In genomic region chr16:29594926-29595838, GRCh38 we compare ENCODE assay signal across 8 cellular contexts.
DNase-seq lines count a peak whose midpoint lies in the region; ATAC-seq and TF ChIP-seq lines count a peak whose summit lies in the region.
"Not testable (repeated sequence)": the region's sequence is repeated elsewhere in the genome, so short reads cannot be mapped to it uniquely, and the experiment has no call there.

No MANE protein-coding gene starts in this region.

- POLR2A ChIA-PET in activated naive CD8-positive, alpha-beta T cell treated with anti-CD3 and anti-CD28 coated beads, Interleukin-2, amount 10 ng/mL, durations not matched to agents 7 days and 5 days (lab: Charles Lee), result interaction anchor here (0.6 to 1.0 kb wide), 2 partner anchors 68 to 107 kb away, joined by 3 read pairs; partner anchors contain the start of gene SPN

- peak; percentile 89 for DNase-seq in GM06990 (ENCODE audit: extremely low read depth, insufficient read length)
- DNase-seq in NCI-H1092 treated with DMSO at 0.1 percent for 48 hours (lab: John Stamatoyannopoulos, UW), result peak; percentile 75
- DNase-seq in activated naive CD8-positive, alpha-beta T cell treated with anti-CD3 and anti-CD28 coated beads, Interleukin-2, amount 10 ng/mL, durations not matched to agents 7 days and 5 days, result peak; percentile 97
- peak; percentile 96 for DNase-seq in Right ventricle myocardium superior
- DNase-seq in ovary, result peak; percentile 91 to 95 (median 94)
- peak; percentile 56 for DNase-seq in thoracic aorta (ENCODE audit: low spot score)

- not testable (repeated sequence) for H3K36me3 Mint-ChIP-seq in activated naive CD8-positive, alpha-beta T cell treated with anti-CD3 and anti-CD28 coated beads, Interleukin-2, amount 10 ng/mL, durations not matched to agents 7 days and 5 days

- H3K4me3 ChIP-seq in GM06990 (replicated peaks; ENCODE audit: low read depth, low read length), result peak overlapping the region; percentile 71
- peak overlapping the region; percentile 62 for H3K4me3 ChIP-seq in SU-DHL-6 (ENCODE audit: insufficient read depth, low read length, poor library complexity, severe bottlenecking)
- peak overlapping the region; percentile 79 for H3K4me3 ChIP-seq in ovary
- H3K4me3 ChIP-seq in thoracic aorta, result peak overlapping the region; percentile 88

- peak overlapping the region; percentile 64 for H3K9ac ChIP-seq in SU-DHL-6 (ENCODE audit: low read length)

- H3K4me1 ChIP-seq in ovary (ENCODE audit: insufficient read depth); thoracic aorta (ENCODE audit: control insufficient read depth in 1 of 2, low read depth in 2 of 2): not testable (repeated sequence)

- H3K9me3 Mint-ChIP-seq in activated naive CD8-positive, alpha-beta T cell treated with anti-CD3 and anti-CD28 coated beads, Interleukin-2, amount 10 ng/mL, durations not matched to agents 7 days and 5 days, result not testable (repeated sequence)

- H3K27ac ChIP-seq in SU-DHL-6 (ENCODE audit: low read depth, low read length), result peak overlapping the region; percentile 84
- H3K27ac ChIP-seq in ovary, result peak overlapping the region; percentile 44 to 89
- H3K27ac ChIP-seq in thoracic aorta, result peak overlapping the region; percentile 78 to 90

- not testable (repeated sequence) for H3K9me2 ChIP-seq in SU-DHL-6 (replicated peaks; ENCODE audit: insufficient read depth, low read length)

- H3K4me1 Mint-ChIP-seq in activated naive CD8-positive, alpha-beta T cell treated with anti-CD3 and anti-CD28 coated beads, Interleukin-2, amount 10 ng/mL, durations not matched to agents 7 days and 5 days, result peaks cover 19% of the 10 kb centered on the region

- not testable (repeated sequence) for H2AFZ ChIP-seq in SU-DHL-6 (ENCODE audit: low read depth, low read length, severe bottlenecking)

- peak; percentile 52 for TF ChIP-seq POLR2A in ovary (IDR thresholded peaks at IDR 0.05)

- H3K4me3 Mint-ChIP-seq in activated naive CD8-positive, alpha-beta T cell treated with anti-CD3 and anti-CD28 coated beads, Interleukin-2, amount 10 ng/mL, durations not matched to agents 7 days and 5 days, result peak overlapping the region; percentile 83

- peak overlapping the region; percentile 45 for H3K4me2 ChIP-seq in SU-DHL-6 (ENCODE audit: low read depth, low read length, poor library complexity, severe bottlenecking)

- H3K36me3 ChIP-seq in GM06990 (ENCODE audit: control insufficient read depth, insufficient read depth, low read length); SU-DHL-6 (ENCODE audit: low read length); ovary; thoracic aorta: not testable (repeated sequence)

- not testable (repeated sequence) for TF ChIP-seq EP300 in ovary (IDR thresholded peaks at IDR 0.05)

- peaks cover 38% of the 10 kb centered on the region for H3K79me2 ChIP-seq in SU-DHL-6 (ENCODE audit: insufficient read depth, low read length)

- peak overlapping the region; percentile 92 for H3K27ac Mint-ChIP-seq in activated naive CD8-positive, alpha-beta T cell treated with anti-CD3 and anti-CD28 coated beads, Interleukin-2, amount 10 ng/mL, durations not matched to agents 7 days and 5 days

- not testable (repeated sequence) for H3K27me3 ChIP-seq in GM06990 (replicated peaks; ENCODE audit: control insufficient read depth, insufficient read depth, low read length); SU-DHL-6 (ENCODE audit: low read length); ovary; thoracic aorta (replicated peaks; ENCODE audit: insufficient read depth)

- H3K9me3 ChIP-seq in SU-DHL-6 (ENCODE audit: insufficient read depth, low read length); ovary; thoracic aorta: not testable (repeated sequence)

- not testable (repeated sequence) for H3K27me3 Mint-ChIP-seq in activated naive CD8-positive, alpha-beta T cell treated with anti-CD3 and anti-CD28 coated beads, Interleukin-2, amount 10 ng/mL, durations not matched to agents 7 days and 5 days

- not testable (repeated sequence) for TF ChIP-seq CTCF in GM06990 (IDR thresholded peaks at IDR 0.05; ENCODE audit: insufficient read depth, low read length, poor library complexity, severe bottlenecking); SU-DHL-6 (IDR thresholded peaks at IDR 0.05; ENCODE audit: insufficient read depth, low read length, poor library complexity, severe bottlenecking); ovary (IDR thresholded peaks at IDR 0.05); thoracic aorta (IDR thresholded peaks at IDR 0.05)

- ATAC-seq in HG02588 (IDR thresholded peaks at IDR 0.05; ENCODE audit: unreplicated experiment), result peak; percentile 71
- peak; percentile 79 for ATAC-seq in activated naive CD8-positive, alpha-beta T cell treated with anti-CD3 and anti-CD28 coated beads, Interleukin-2, amount 10 ng/mL, durations not matched to agents 7 days and 5 days (ENCODE audit: low read depth)
- peak; percentile 97 for ATAC-seq in Right ventricle myocardium superior (ENCODE audit: poor library complexity)
- ATAC-seq in thoracic aorta (ENCODE audit: insufficient number of reproducible peaks, low FRiP score, low read depth), result peak; percentile 90

- WGBS in ovary, 3 donors, result 0 to 1% (median 1%) methylated on average over 52 to 87 of the region's 91 CpGs

- H4K20me1 ChIP-seq in SU-DHL-6 (ENCODE audit: low read depth, low read length), result not testable (repeated sequence)

- peaks cover 19% of the 10 kb centered on the region for H3F3A ChIP-seq in SU-DHL-6 (ENCODE audit: insufficient read depth)

- intact Hi-C loops in Right ventricle myocardium superior (cut with DNase I); ovary (cut with DNase I): not testable (repeated sequence)

Comparison
In these comparisons a context has a peak if more than half of its experiments do, and no peak if none do; other contexts are left out.
1. Peak in every context shown above with its lines: DNase-seq, ATAC-seq, H3K4me3 ChIP-seq and H3K27ac ChIP-seq.